ENCODE assay signal across 1 cellular context in the genomic region with DNA sequence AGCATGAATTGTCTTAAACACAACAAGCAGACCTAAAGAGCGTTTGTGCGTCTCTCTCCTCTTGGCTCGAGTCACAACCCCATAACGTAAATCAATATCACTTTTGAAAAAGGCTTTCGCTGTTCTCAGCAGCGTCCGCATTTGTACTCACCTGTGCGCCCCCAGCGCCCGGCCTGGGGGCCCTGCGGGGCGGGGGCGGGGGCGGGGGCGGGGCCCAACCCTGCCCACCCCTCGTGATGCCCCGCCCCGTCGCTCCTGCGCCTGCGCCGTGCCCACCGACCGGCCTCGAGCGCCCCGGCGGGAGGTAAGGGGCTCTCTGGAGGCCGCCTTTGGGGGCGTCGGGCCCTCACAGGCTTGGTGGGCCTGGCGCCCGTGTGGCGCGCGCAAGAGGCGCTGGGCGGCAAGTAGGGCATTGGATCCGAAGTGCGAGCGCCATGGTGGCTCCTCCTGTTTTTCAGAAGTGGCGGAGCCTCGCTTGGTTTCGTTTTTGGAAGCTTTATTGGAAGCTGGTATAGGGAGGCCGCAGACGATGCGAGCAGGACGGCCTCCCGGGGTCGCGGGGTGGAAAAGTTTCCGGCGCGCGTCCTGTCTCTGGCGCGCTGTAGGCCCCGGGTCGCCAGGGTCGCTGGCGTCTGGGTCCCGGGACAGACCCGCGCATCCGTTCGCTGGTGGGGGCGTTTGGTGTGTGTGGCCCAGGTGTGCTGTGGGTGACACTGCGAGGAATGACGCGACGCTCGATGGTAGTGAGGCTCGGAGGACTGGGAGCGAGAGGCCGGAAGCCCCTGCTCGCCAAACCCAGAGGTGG.
TF ChIP-seq lines count a peak whose summit lies in the region.

TSS of gene STX17 (plus strand) at position 252 of the 805 bp plus-strand sequence. CDS start 8,586 bp downstream, outside the sequence.

TF ChIP-seq in SK-N-SH, 30 proteins besides CTCF, POLR2A, EP300 and RAD21 (continued from another document):
- TF ChIP-seq USF2 (IDR thresholded peaks at IDR 0.05; ENCODE audit: borderline replicate concordance, low read depth, low read length) (no peak), ZBTB33 (IDR thresholded peaks at IDR 0.05; ENCODE audit: borderline replicate concordance, low read depth) (no peak), ELF1 (IDR thresholded peaks at IDR 0.05) (no peak), RXRA (IDR thresholded peaks at IDR 0.05; ENCODE audit: borderline replicate concordance, low read depth) (no peak), NRF1 (IDR thresholded peaks at IDR 0.05; ENCODE audit: low read depth, low read length) (peak; percentile 74), FOXJ3 (CRISPR knock-in tag; IDR thresholded peaks at IDR 0.05) (no peak), MAX (IDR thresholded peaks at IDR 0.05; ENCODE audit: low read depth) (peak; percentile 51), IRF3 (IDR thresholded peaks at IDR 0.05; ENCODE audit: low read depth, low read length) (no peak), YY1 (IDR thresholded peaks at IDR 0.05; ENCODE audit: low read depth) (no peak), FOSL2 (IDR thresholded peaks at IDR 0.05; ENCODE audit: borderline replicate concordance, low read depth) (no peak), RFX5 (IDR thresholded peaks at IDR 0.05; ENCODE audit: low read length) (no peak), TAF1 (IDR thresholded peaks at IDR 0.05; ENCODE audit: borderline replicate concordance, low read depth, low read length) (peak; percentile 46; the same call in 1 of the 2 replicates), RCOR1 (IDR thresholded peaks at IDR 0.05; ENCODE audit: low read length) (no peak), GABPA (IDR thresholded peaks at IDR 0.05; ENCODE audit: low read depth) (no peak), REST (IDR thresholded peaks at IDR 0.05; ENCODE audit: low read depth, low read length) (0 out of 2 replicates have a peak, but pooled peaks have one; percentile 22), MXI1 (IDR thresholded peaks at IDR 0.05; ENCODE audit: low read depth, low read length) (no peak)
